Comparison of ENCODE assay signal across 6 cellular contexts in the genomic region with DNA sequence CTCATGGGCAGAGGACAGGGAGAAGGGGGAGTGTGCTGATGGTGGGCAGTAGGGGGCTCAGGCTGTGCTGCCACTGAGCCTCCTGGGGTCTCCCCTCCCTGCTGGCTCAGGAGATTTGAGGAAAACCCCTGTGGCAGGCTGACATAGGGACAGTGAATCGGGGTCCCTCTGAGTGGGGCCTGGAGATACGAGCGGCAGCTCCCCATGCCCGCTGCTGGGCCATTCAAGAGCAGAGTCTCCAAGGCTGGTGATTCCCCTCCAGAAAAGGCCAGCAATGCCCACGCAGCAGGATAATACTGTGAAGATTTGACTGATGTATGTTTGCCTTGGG.
"Had no signal": no experiment of that assay in that cellular context is flagged by ENCODE, and none has a peak within 500 bp of the region (broad histone marks: within the 10 kb centered on the region; RNA-seq: fewer than 3 reads in every experiment).

No MANE protein-coding gene starts in this region.

- H3K27ac ChIP-seq: HL-60 had no signal

- H3K4me3 ChIP-seq: GM23338 had no signal

- H3K4me3 Mint-ChIP-seq: GM23338, H9, IgD-negative memory B cell had no signal

- H3K27ac Mint-ChIP-seq: GM23338, IgD-negative memory B cell had no signal

- DNase-seq: H9, HCEC 1CT had no signal

- H2AFZ ChIP-seq: GM23338 had no signal

- ATAC-seq: GM23338, HepG2 had no signal

- H3K4me2 ChIP-seq: GM23338 had no signal

- H3K4me1 Mint-ChIP-seq: GM23338, IgD-negative memory B cell had no signal
